ENCODE assay signal across 1 cellular context in the genomic region with DNA sequence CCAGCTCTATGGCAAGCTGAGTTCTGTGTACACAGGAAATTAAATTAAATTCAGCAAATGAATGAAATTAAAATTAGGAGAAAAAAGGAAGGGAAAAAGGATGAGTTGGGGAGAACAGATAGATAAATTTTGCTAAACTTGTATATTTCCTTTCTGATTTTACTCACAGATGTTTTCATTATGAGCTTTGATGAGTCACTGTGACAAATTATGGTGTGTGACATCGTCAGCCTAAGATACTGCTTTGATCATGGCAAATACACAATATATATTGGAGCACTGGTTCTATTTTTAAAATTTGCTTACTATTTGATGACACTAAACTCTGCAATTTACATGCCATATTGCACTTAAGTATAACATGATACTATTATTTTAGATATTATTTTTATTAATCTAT.
TF ChIP-seq lines count a peak whose summit lies in the region.

No MANE protein-coding gene starts in this region.

TF ChIP-seq in IMR-90, 13 proteins besides CTCF, POLR2A, EP300 and RAD21:
- TF ChIP-seq SMC3 (IDR thresholded peaks at IDR 0.05; ENCODE audit: low read depth, low read length) (no peak), CHD1 (IDR thresholded peaks at IDR 0.05; ENCODE audit: low read depth, low read length) (no peak), MAFK (IDR thresholded peaks at IDR 0.05; ENCODE audit: low read depth, low read length) (no peak), BHLHE40 (IDR thresholded peaks at IDR 0.05; ENCODE audit: low read depth, low read length) (no peak), NFE2L2 (IDR thresholded peaks at IDR 0.05; ENCODE audit: low read depth, low read length) (no peak), MXI1 (IDR thresholded peaks at IDR 0.05; ENCODE audit: borderline replicate concordance, low read depth, low read length) (no peak), MAZ (IDR thresholded peaks at IDR 0.05; ENCODE audit: borderline replicate concordance, low read depth, low read length) (no peak), CEBPB (IDR thresholded peaks at IDR 0.05; ENCODE audit: low read depth, low read length) (no peak)
- TF ChIP-seq, protein P1, sequence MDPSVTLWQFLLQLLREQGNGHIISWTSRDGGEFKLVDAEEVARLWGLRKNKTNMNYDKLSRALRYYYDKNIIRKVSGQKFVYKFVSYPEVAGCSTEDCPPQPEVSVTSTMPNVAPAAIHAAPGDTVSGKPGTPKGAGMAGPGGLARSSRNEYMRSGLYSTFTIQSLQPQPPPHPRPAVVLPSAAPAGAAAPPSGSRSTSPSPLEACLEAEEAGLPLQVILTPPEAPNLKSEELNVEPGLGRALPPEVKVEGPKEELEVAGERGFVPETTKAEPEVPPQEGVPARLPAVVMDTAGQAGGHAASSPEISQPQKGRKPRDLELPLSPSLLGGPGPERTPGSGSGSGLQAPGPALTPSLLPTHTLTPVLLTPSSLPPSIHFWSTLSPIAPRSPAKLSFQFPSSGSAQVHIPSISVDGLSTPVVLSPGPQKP (IDR thresholded peaks at IDR 0.05; ENCODE audit: borderline replicate concordance, low read depth, low read length) = no peak
- TF ChIP-seq, protein P2, sequence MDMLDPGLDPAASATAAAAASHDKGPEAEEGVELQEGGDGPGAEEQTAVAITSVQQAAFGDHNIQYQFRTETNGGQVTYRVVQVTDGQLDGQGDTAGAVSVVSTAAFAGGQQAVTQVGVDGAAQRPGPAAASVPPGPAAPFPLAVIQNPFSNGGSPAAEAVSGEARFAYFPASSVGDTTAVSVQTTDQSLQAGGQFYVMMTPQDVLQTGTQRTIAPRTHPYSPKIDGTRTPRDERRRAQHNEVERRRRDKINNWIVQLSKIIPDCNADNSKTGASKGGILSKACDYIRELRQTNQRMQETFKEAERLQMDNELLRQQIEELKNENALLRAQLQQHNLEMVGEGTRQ (IDR thresholded peaks at IDR 0.05; ENCODE audit: low read depth, low read length) = no peak
